Comparison of ENCODE assay signal across 17 cellular contexts in genomic region chr7:3140834-3141233, GRCh38.
DNase-seq lines count a peak whose midpoint lies in the region; ATAC-seq and TF ChIP-seq lines count a peak whose summit lies in the region.
"Had no signal": no experiment of that assay in that cellular context is flagged by ENCODE, and none has a peak within 500 bp of the region (broad histone marks: within the 10 kb centered on the region; RNA-seq: fewer than 3 reads in every experiment).

No MANE protein-coding gene starts in this region.

- DNase-seq in activated CD4-positive, alpha-beta memory T cell treated with anti-CD3 and anti-CD28 coated beads for 36 hours, result peak; percentile 3
- no peak for DNase-seq in activated CD4-positive, alpha-beta memory T cell treated with anti-CD3 and anti-CD28 coated beads, Interleukin-2, amount 10 ng/mL, durations not matched to agents 7 days and 5 days
- DNase-seq in right atrium auricular region (ENCODE audit: low spot score) (peak; percentile 44), heart left ventricle (no peak), kidney tubule cell (ENCODE audit: low spot score) (peak; percentile 16), natural killer cell (no peak)
- no peak for DNase-seq in activated CD8-positive, alpha-beta T cell treated with anti-CD3 and anti-CD28 coated beads, Interleukin-2, amount 10 ng/mL, durations not matched to agents 7 days and 5 days
- DNase-seq: AML-193; C1 segment of cervical spinal cord; Calu3; CD4-positive, alpha-beta T cell; DMS79; HCEC 1CT; IMR-90 had no signal

- no peak for ATAC-seq in heart left ventricle
- ATAC-seq in HG02938 (IDR thresholded peaks at IDR 0.05; ENCODE audit: unreplicated experiment), result no peak
- no peak for ATAC-seq in natural killer cell
- ATAC-seq in activated CD8-positive, alpha-beta T cell treated with anti-CD3 and anti-CD28 coated beads, Interleukin-2, amount 10 ng/mL, durations not matched to agents 7 days and 5 days, result no peak
- ATAC-seq: GM12878 had no signal

- H3K36me3 Mint-ChIP-seq in activated CD4-positive, alpha-beta memory T cell treated with anti-CD3 and anti-CD28 coated beads for 36 hours, result no peaks in the 10 kb centered on the region
- no peaks in the 10 kb centered on the region for H3K36me3 Mint-ChIP-seq in activated CD4-positive, alpha-beta memory T cell treated with anti-CD3 and anti-CD28 coated beads, Interleukin-2, amount 10 ng/mL, durations not matched to agents 7 days and 5 days (ENCODE audit: low read depth)
- no peaks in the 10 kb centered on the region for H3K36me3 Mint-ChIP-seq in natural killer cell
- H3K36me3 Mint-ChIP-seq in activated CD8-positive, alpha-beta T cell treated with anti-CD3 and anti-CD28 coated beads, Interleukin-2, amount 10 ng/mL, durations not matched to agents 7 days and 5 days (ENCODE audit: low read depth), result no peaks in the 10 kb centered on the region

- CTCF ChIA-PET in activated CD4-positive, alpha-beta memory T cell treated with anti-CD3 and anti-CD28 coated beads for 36 hours (lab: Charles Lee), result no interaction called here
- CTCF ChIA-PET in activated CD4-positive, alpha-beta memory T cell treated with anti-CD3 and anti-CD28 coated beads, Interleukin-2, amount 10 ng/mL, durations not matched to agents 7 days and 5 days (lab: Charles Lee), result no interaction called here
- CTCF ChIA-PET in activated CD8-positive, alpha-beta T cell treated with anti-CD3 and anti-CD28 coated beads, Interleukin-2, amount 10 ng/mL, durations not matched to agents 7 days and 5 days (lab: Charles Lee), result no interaction called here

- H3K27me3 Mint-ChIP-seq in activated CD4-positive, alpha-beta memory T cell treated with anti-CD3 and anti-CD28 coated beads for 36 hours, result no peaks in the 10 kb centered on the region
- peaks cover 10% of the 10 kb centered on the region for H3K27me3 Mint-ChIP-seq in activated CD4-positive, alpha-beta memory T cell treated with anti-CD3 and anti-CD28 coated beads, Interleukin-2, amount 10 ng/mL, durations not matched to agents 7 days and 5 days
- no peaks in the 10 kb centered on the region for H3K27me3 Mint-ChIP-seq in natural killer cell (ENCODE audit: low read depth in 2 of 2)
- peaks cover 4% of the 10 kb centered on the region for H3K27me3 Mint-ChIP-seq in activated CD8-positive, alpha-beta T cell treated with anti-CD3 and anti-CD28 coated beads, Interleukin-2, amount 10 ng/mL, durations not matched to agents 7 days and 5 days (ENCODE audit: low read depth)
- H3K27me3 Mint-ChIP-seq: CD4-positive, alpha-beta T cell had no signal

- POLR2A ChIA-PET in activated CD4-positive, alpha-beta memory T cell treated with anti-CD3 and anti-CD28 coated beads for 36 hours (lab: Charles Lee), result no interaction called here
- POLR2A ChIA-PET in activated CD4-positive, alpha-beta memory T cell treated with anti-CD3 and anti-CD28 coated beads, Interleukin-2, amount 10 ng/mL, durations not matched to agents 7 days and 5 days (lab: Charles Lee), result no interaction called here
- POLR2A ChIA-PET in activated CD8-positive, alpha-beta T cell treated with anti-CD3 and anti-CD28 coated beads, Interleukin-2, amount 10 ng/mL, durations not matched to agents 7 days and 5 days (lab: Charles Lee), result no interaction called here

- TF ChIP-seq POLR2A in heart left ventricle (IDR thresholded peaks at IDR 0.05), result no peak

- H3K27ac ChIP-seq in right atrium auricular region (no peak overlapping the region), heart left ventricle (no peak overlapping the region)
- H3K27ac ChIP-seq: 22Rv1 had no signal

- H3K4me3 Mint-ChIP-seq in activated CD4-positive, alpha-beta memory T cell treated with anti-CD3 and anti-CD28 coated beads for 36 hours, result no peak overlapping the region
- H3K4me3 Mint-ChIP-seq in activated CD4-positive, alpha-beta memory T cell treated with anti-CD3 and anti-CD28 coated beads, Interleukin-2, amount 10 ng/mL, durations not matched to agents 7 days and 5 days, result no peak overlapping the region
- H3K4me3 Mint-ChIP-seq in natural killer cell, result no peak overlapping the region
- no peak overlapping the region for H3K4me3 Mint-ChIP-seq in activated CD8-positive, alpha-beta T cell treated with anti-CD3 and anti-CD28 coated beads, Interleukin-2, amount 10 ng/mL, durations not matched to agents 7 days and 5 days
- H3K4me3 Mint-ChIP-seq: CD4-positive, alpha-beta T cell had no signal

- TF ChIP-seq CTCF in right atrium auricular region (IDR thresholded peaks at IDR 0.05) (no peak), heart left ventricle (IDR thresholded peaks at IDR 0.05) (no peak), natural killer cell (IDR thresholded peaks at IDR 0.05) (no peak)

- H3K27ac Mint-ChIP-seq in activated CD4-positive, alpha-beta memory T cell treated with anti-CD3 and anti-CD28 coated beads for 36 hours, result peak overlapping the region; percentile 34
- H3K27ac Mint-ChIP-seq in activated CD4-positive, alpha-beta memory T cell treated with anti-CD3 and anti-CD28 coated beads, Interleukin-2, amount 10 ng/mL, durations not matched to agents 7 days and 5 days, result no peak overlapping the region
- no peak overlapping the region for H3K27ac Mint-ChIP-seq in natural killer cell
- no peak overlapping the region for H3K27ac Mint-ChIP-seq in activated CD8-positive, alpha-beta T cell treated with anti-CD3 and anti-CD28 coated beads, Interleukin-2, amount 10 ng/mL, durations not matched to agents 7 days and 5 days
- H3K27ac Mint-ChIP-seq: CD4-positive, alpha-beta T cell had no signal

- H3K9me3 Mint-ChIP-seq in activated CD4-positive, alpha-beta memory T cell treated with anti-CD3 and anti-CD28 coated beads for 36 hours, result no peaks in the 10 kb centered on the region
- H3K9me3 Mint-ChIP-seq in activated CD4-positive, alpha-beta memory T cell treated with anti-CD3 and anti-CD28 coated beads, Interleukin-2, amount 10 ng/mL, durations not matched to agents 7 days and 5 days, result no peaks in the 10 kb centered on the region
- no peaks in the 10 kb centered on the region for H3K9me3 Mint-ChIP-seq in natural killer cell
- no peaks in the 10 kb centered on the region for H3K9me3 Mint-ChIP-seq in activated CD8-positive, alpha-beta T cell treated with anti-CD3 and anti-CD28 coated beads, Interleukin-2, amount 10 ng/mL, durations not matched to agents 7 days and 5 days (ENCODE audit: insufficient read depth)
- H3K9me3 Mint-ChIP-seq: CD4-positive, alpha-beta T cell had no signal

- H3K36me3 ChIP-seq in right atrium auricular region (no peaks in the 10 kb centered on the region), heart left ventricle (no peaks in the 10 kb centered on the region)

- H3K27me3 ChIP-seq in right atrium auricular region (no peaks in the 10 kb centered on the region), heart left ventricle (peaks cover 0 to 14% (median 0%) of the 10 kb centered on the region in 9 donors)

- no peaks in the 10 kb centered on the region for H3K9me3 ChIP-seq in right atrium auricular region
- H3K9me3 ChIP-seq in heart left ventricle, result peaks cover 0 to 7% (median 0%) of the 10 kb centered on the region in 12 donors

- H3K4me1 ChIP-seq in right atrium auricular region (peaks cover 0 to 9% of the 10 kb centered on the region in 2 donors), heart left ventricle (peaks cover 0 to 8% (median 0%) of the 10 kb centered on the region in 12 donors)

- H3K4me1 Mint-ChIP-seq in activated CD4-positive, alpha-beta memory T cell treated with anti-CD3 and anti-CD28 coated beads for 36 hours (ENCODE audit: low read depth), result no peaks in the 10 kb centered on the region
- no peaks in the 10 kb centered on the region for H3K4me1 Mint-ChIP-seq in activated CD4-positive, alpha-beta memory T cell treated with anti-CD3 and anti-CD28 coated beads, Interleukin-2, amount 10 ng/mL, durations not matched to agents 7 days and 5 days
- H3K4me1 Mint-ChIP-seq in natural killer cell, result peaks cover 0 to 5% of the 10 kb centered on the region in 2 donors
- H3K4me1 Mint-ChIP-seq in activated CD8-positive, alpha-beta T cell treated with anti-CD3 and anti-CD28 coated beads, Interleukin-2, amount 10 ng/mL, durations not matched to agents 7 days and 5 days (ENCODE audit: low read depth), result no peaks in the 10 kb centered on the region

- intact Hi-C loops in activated CD4-positive, alpha-beta memory T cell treated with anti-CD3 and anti-CD28 coated beads for 36 hours (cut with micrococcal nuclease), result no loop called here
- intact Hi-C loops in heart left ventricle (cut with DNase I) (no loop called here), natural killer cell (cut with micrococcal nuclease) (no loop called here)

- no peak overlapping the region for H3K4me3 ChIP-seq in right atrium auricular region
- H3K4me3 ChIP-seq in heart left ventricle, result no peak overlapping the region
- H3K4me3 ChIP-seq: GM12878 had no signal

- WGBS in heart left ventricle, 4 donors, result 55 to 79% (median 60%) methylated on average over 6 of the region's 6 CpGs

Comparison
In these comparisons a context has a peak if more than half of its experiments do, and no peak if none do; other contexts are left out.
1. DNase-seq: peak in activated CD4-positive, alpha-beta memory T cell treated with anti-CD3 and anti-CD28 coated beads for 36 hours (single experiment), right atrium auricular region (single experiment) and kidney tubule cell (single experiment); none in activated CD4-positive, alpha-beta memory T cell treated with anti-CD3 and anti-CD28 coated beads, Interleukin-2, amount 10 ng/mL, durations not matched to agents 7 days and 5 days (single experiment), heart left ventricle (0 of 5), natural killer cell (single experiment) and activated CD8-positive, alpha-beta T cell treated with anti-CD3 and anti-CD28 coated beads, Interleukin-2, amount 10 ng/mL, durations not matched to agents 7 days and 5 days (single experiment).